In the genomic region with DNA sequence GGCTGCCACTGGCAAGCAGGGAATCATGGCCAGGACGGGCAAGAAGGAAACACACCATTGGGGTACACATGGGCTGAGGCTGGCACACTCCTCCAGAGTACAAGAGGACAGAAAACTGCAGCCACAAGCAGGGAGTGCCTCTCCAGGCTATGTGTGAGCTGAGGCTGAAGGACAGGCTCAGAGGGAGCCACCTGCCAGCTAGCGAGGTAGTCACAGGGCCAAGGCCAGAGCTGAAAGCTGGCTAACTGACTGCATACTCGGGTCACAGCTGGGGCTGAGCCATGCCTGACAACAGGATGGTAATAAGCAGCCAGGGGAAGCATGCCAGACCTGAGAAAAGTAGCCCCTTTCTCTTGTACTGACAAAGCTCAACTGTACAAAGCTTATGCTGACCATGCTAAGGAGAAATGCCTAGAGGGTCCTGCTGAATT, we compare ENCODE assay signal across 13 cellular contexts. TPM values are rescaled to one million over a fixed set of nuclear protein-coding genes. Genes with fewer than 3 reads are reported as not detected.
DNase-seq lines count a peak whose midpoint lies in the region; ATAC-seq, FAIRE-seq and TF ChIP-seq lines count a peak whose summit lies in the region.
"Had no signal": no experiment of that assay in that cellular context is flagged by ENCODE, and none has a peak within 500 bp of the region (broad histone marks: within the 10 kb centered on the region; RNA-seq: fewer than 3 reads in every experiment).

No MANE protein-coding gene starts in this region.

- H3K4me3 ChIP-seq in A549 (no peak overlapping the region), mesodermal cell (ENCODE audit: extremely low read depth, insufficient read depth, low read length, poor library complexity, severe bottlenecking) (no peak overlapping the region)

- no peak overlapping the region for H3K4me2 ChIP-seq in A549

- H3K4me1 ChIP-seq in A549 (0 out of 3 replicates have a peak, but pooled peaks cover 2% of the 10 kb centered on the region), mesodermal cell (ENCODE audit: control insufficient read depth, insufficient read depth, low read length, poor library complexity, severe bottlenecking) (peaks cover 35% of the 10 kb centered on the region)

- FAIRE-seq in A549 (lab: Jason Lieb, UNC) (no peak), HTR-8/SVneo (lab: Jason Lieb, UNC) (peak; percentile 42)
- FAIRE-seq: TTC549 had no signal

- peak overlapping the region; percentile 44 to 88 (median 80) for H3K27ac Mint-ChIP-seq in brain

- CTCF ChIA-PET in A549 (lab: Yijun Ruan, JAX), result interaction anchor here (0.6 to 4.3 kb wide), 27 partner anchors 8 to 1256 kb away, joined by 3 to 49 read pairs (median 5); no protein-coding TSS in a partner anchor

- 81% methylated on average over 3 of the region's 3 CpGs for WGBS in A549 (ENCODE audit: missing lambda C conversion rate)
- whole genome bisulfite sequencing in mesodermal cell (ENCODE audit: insufficient coverage in 2 of 2), 2 experiments, result 67 to 75% methylated on average over 3 of the region's 3 CpGs

- peaks cover 10% of the 10 kb centered on the region for H3K36me3 Mint-ChIP-seq in brain

- H3K36me3 ChIP-seq in mesodermal cell (ENCODE audit: control insufficient read depth, insufficient read depth, low read length), result peaks cover 15% of the 10 kb centered on the region

- peak; percentile 38 to 40; a peak in 4 of 6 replicates for ATAC-seq in A549

- H3K27me3 Mint-ChIP-seq in brain, result no peaks in the 10 kb centered on the region

- H3K9me3 Mint-ChIP-seq in brain, result peaks cover 0 to 3% (median 0%) of the 10 kb centered on the region in 5 experiments
- H3K9me3 Mint-ChIP-seq: nephron had no signal

- H3K9me3 ChIP-seq in A549 (no peaks in the 10 kb centered on the region), mesodermal cell (ENCODE audit: control insufficient read depth, low read length) (no peaks in the 10 kb centered on the region)

- TF ChIP-seq CTCF in A549 (IDR thresholded peaks at IDR 0.05) (no peak), brain (conservative IDR thresholded peaks at IDR 0.05) (no peak)

- DNase-seq in A549 (ENCODE audit: low read depth in 1 of 2, low spot score in 1 of 2), result no peak
- DNase-seq in HTR-8/SVneo (ENCODE audit: insufficient read length, low spot score), result no peak
- DNase-seq in A172 (ENCODE audit: low spot score), result no peak
- no peak for DNase-seq in stimulated activated CD4-positive, alpha-beta T cell treated with anti-CD3 and anti-CD28 coated beads, Interleukin-15, amount 100 ng/mL, for 24 hours
- DNase-seq in HuH-7.5 (ENCODE audit: low spot score), result no peak
- DNase-seq in NCI-H1105 treated with DMSO at 0.1 percent for 48 hours (lab: John Stamatoyannopoulos, UW), result no peak
- DNase-seq: activated naive CD4-positive, alpha-beta T cell treated with anti-CD3 and anti-CD28 coated beads, Interleukin-2, amount 50 U/mL, for 16 hours; COR-L47; NCI-H187 had no signal

- H3K4me1 Mint-ChIP-seq in brain, result peaks cover 47% of the 10 kb centered on the region

- no peak for TF ChIP-seq POLR2A in A549 (IDR thresholded peaks at IDR 0.05; ENCODE audit: low read length)

- H3K4me3 Mint-ChIP-seq in brain, result peak overlapping the region in 1 of 5 experiments; percentile 32
- H3K4me3 Mint-ChIP-seq: nephron had no signal

- TF ChIP-seq EP300 in A549 (IDR thresholded peaks at IDR 0.05), result no peak

- H3K27ac ChIP-seq in A549, result no peak overlapping the region
- H3K27ac ChIP-seq in mesodermal cell (ENCODE audit: low read depth, low read length, severe bottlenecking), result peak overlapping the region; percentile 45

- POLR2A ChIA-PET in A549 (lab: Yijun Ruan, JAX), result interaction anchor here (0.7 kb wide), 1 partner anchor 149 kb away, joined by 4 read pairs; no protein-coding TSS in a partner anchor

- no peak for TF ChIP-seq RAD21 in A549 (conservative IDR thresholded peaks at IDR 0.05 in 1 of 2, IDR thresholded peaks at IDR 0.05 in 1 of 2)

TF ChIP-seq in A549, 52 proteins besides CTCF, POLR2A, EP300 and RAD21:
- TF ChIP-seq, protein P1, sequence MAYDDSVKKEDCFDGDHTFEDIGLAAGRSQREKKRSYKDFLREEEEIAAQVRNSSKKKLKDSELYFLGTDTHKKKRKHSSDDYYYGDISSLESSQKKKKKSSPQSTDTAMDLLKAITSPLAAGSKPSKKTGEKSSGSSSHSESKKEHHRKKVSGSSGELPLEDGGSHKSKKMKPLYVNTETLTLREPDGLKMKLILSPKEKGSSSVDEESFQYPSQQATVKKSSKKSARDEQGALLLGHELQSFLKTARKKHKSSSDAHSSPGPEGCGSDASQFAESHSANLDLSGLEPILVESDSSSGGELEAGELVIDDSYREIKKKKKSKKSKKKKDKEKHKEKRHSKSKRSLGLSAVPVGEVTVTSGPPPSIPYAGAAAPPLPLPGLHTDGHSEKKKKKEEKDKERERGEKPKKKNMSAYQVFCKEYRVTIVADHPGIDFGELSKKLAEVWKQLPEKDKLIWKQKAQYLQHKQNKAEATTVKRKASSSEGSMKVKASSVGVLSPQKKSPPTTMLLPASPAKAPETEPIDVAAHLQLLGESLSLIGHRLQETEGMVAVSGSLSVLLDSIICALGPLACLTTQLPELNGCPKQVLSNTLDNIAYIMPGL (CRISPR knock-in tag; IDR thresholded peaks at IDR 0.05; ENCODE audit: borderline replicate concordance), result no peak
- TF ChIP-seq ZNF302 (CRISPR knock-in tag; IDR thresholded peaks at IDR 0.05) (no peak), FOSL2 (IDR thresholded peaks at IDR 0.05) (no peak), FOSL2 (CRISPR knock-in tag; IDR thresholded peaks at IDR 0.05) (no peak), HOXB13 (CRISPR knock-in tag; IDR thresholded peaks at IDR 0.05; ENCODE audit: low read depth) (no peak), POLR2AphosphoS2 (conservative IDR thresholded peaks at IDR 0.05; ENCODE audit: low read length) (peak; percentile 86), HOXB5 (CRISPR knock-in tag; IDR thresholded peaks at IDR 0.05) (no peak), CHD4 (IDR thresholded peaks at IDR 0.05; ENCODE audit: borderline replicate concordance) (no peak), NFE2L2 (conservative IDR thresholded peaks at IDR 0.05; ENCODE audit: low read length) (no peak)
- TF ChIP-seq, protein P2, sequence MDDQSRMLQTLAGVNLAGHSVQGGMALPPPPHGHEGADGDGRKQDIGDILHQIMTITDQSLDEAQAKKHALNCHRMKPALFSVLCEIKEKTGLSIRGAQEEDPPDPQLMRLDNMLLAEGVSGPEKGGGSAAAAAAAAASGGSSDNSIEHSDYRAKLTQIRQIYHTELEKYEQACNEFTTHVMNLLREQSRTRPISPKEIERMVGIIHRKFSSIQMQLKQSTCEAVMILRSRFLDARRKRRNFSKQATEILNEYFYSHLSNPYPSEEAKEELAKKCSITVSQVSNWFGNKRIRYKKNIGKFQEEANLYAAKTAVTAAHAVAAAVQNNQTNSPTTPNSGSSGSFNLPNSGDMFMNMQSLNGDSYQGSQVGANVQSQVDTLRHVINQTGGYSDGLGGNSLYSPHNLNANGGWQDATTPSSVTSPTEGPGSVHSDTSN (IDR thresholded peaks at IDR 0.05), result no peak

RNA-seq across cellular contexts. Expression of a gene that starts 52.0 kb away (rescaled TPM):
- polyA plus RNA-seq in A549 (2011; rRNA removed), result 89.6 and 124 TPM in 2 replicates
- polyA plus RNA-seq in A549 (2012; cell fraction: cytosol; rRNA removed), result 16.9 and 17.1 TPM in 2 replicates
- polyA plus RNA-seq in A549 (2012; cell fraction: nucleus; rRNA removed), result 13.4 and 14.5 TPM in 2 replicates
- 78.9 to 84.6 TPM (median 81.9 TPM) in 3 replicates for polyA plus RNA-seq in A549 (2017; fragmentation: RNase III; extraction: RNeasy Plus Mini Kit Qiagen cat#74134 plus additional on column Dnase treatment)
- 41.6 and 42.2 TPM in 2 replicates for polyA minus RNA-seq in A549 (2011; rRNA and poly(A)+ RNA removed)
- 47.4 TPM for polyA plus RNA-seq in brain (ENCODE audit: insufficient read depth, low read depth, low replicate concordance)
- 124 TPM for polyA plus RNA-seq in mesodermal cell (2013, experiment 1 of 2)
- 145 TPM for polyA plus RNA-seq in mesodermal cell (2013, experiment 2 of 2)
- 158 and 206 TPM in 2 replicates for total RNA-seq in A172 (2014; rRNA removed; shearing (Covaris generic))
